ENCODE assay signal across 1 cellular context in genomic region chr15:43826029-43826507, GRCh38.
TF ChIP-seq lines count a peak whose summit lies in the region.

No MANE protein-coding gene starts in this region.

TF ChIP-seq in K562, 482 proteins besides CTCF, POLR2A, EP300 and RAD21:
- TF ChIP-seq SMARCB1 (IDR thresholded peaks at IDR 0.05; ENCODE audit: insufficient read length, low read depth) (no peak), KDM5B (IDR thresholded peaks at IDR 0.05; ENCODE audit: insufficient replicate concordance, low read depth, low read length) (peak; percentile 32), THRAP3 (IDR thresholded peaks at IDR 0.05; ENCODE audit: borderline replicate concordance) (0 out of 2 replicates have a peak, but pooled peaks have one; percentile 63), ZNF121 (CRISPR knock-in tag; conservative IDR thresholded peaks at IDR 0.05) (peak; percentile 97), KDM1A (IDR thresholded peaks at IDR 0.05) (peak; percentile 22 to 62; a peak in 1 of 4 replicates), HDAC1 (IDR thresholded peaks at IDR 0.05) (0 out of 4 replicates have a peak, but pooled peaks of 1 of the 2 experiments have one; percentile 33), ZNF354B (CRISPR knock-in tag; IDR thresholded peaks at IDR 0.05) (no peak), NR4A1 (CRISPR knock-in tag; IDR thresholded peaks at IDR 0.05) (no peak), NR4A1 (tag; IDR thresholded peaks at IDR 0.05) (peak; percentile 32; the same call in 1 of the 2 replicates), ARID2 (IDR thresholded peaks at IDR 0.05) (no peak), RBM25 (IDR thresholded peaks at IDR 0.05; ENCODE audit: low read depth, low read length, severe bottlenecking) (peak; percentile 29)
- TF ChIP-seq, protein P1, sequence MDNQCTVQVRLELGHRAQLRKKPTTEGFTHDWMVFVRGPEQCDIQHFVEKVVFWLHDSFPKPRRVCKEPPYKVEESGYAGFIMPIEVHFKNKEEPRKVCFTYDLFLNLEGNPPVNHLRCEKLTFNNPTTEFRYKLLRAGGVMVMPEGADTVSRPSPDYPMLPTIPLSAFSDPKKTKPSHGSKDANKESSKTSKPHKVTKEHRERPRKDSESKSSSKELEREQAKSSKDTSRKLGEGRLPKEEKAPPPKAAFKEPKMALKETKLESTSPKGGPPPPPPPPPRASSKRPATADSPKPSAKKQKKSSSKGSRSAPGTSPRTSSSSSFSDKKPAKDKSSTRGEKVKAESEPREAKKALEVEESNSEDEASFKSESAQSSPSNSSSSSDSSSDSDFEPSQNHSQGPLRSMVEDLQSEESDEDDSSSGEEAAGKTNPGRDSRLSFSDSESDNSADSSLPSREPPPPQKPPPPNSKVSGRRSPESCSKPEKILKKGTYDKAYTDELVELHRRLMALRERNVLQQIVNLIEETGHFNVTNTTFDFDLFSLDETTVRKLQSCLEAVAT (IDR thresholded peaks at IDR 0.05) = peak in 1 of 2 experiments; percentile 27; a peak in 1 of 4 replicates
